Comparison of ENCODE assay signal across 1 cellular context in the genomic region with DNA sequence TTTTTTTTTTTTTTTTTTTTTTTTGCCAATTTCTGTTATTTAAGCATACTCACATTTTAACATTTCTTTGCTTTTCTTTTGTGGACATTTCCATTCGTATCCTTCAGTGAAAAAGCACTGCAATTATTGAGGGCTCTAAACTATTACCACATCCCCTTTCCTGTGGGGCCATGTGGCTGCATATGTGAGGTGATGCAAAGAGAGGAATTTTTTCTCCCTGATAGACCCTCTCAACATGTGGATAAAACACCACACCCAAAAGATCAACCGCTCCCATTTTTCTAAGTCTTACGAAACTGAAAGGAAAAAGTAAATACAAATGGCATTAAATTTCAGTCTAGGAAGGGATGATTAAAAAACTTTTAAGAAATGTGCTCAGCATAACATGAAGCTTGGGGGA.
TF ChIP-seq lines count a peak whose summit lies in the region.

No MANE protein-coding gene starts in this region.

TF ChIP-seq in IMR-90, 13 proteins besides CTCF, POLR2A, EP300 and RAD21:
- no peak for TF ChIP-seq CHD1 (IDR thresholded peaks at IDR 0.05; ENCODE audit: low read depth, low read length)
- TF ChIP-seq MAZ (IDR thresholded peaks at IDR 0.05; ENCODE audit: borderline replicate concordance, low read depth, low read length) = no peak
- no peak for TF ChIP-seq FOS (IDR thresholded peaks at IDR 0.05; ENCODE audit: low read depth, low read length)
- no peak for TF ChIP-seq CEBPB (IDR thresholded peaks at IDR 0.05; ENCODE audit: low read depth, low read length)
- TF ChIP-seq SMC3 (IDR thresholded peaks at IDR 0.05; ENCODE audit: low read depth, low read length) = no peak
- no peak for TF ChIP-seq MXI1 (IDR thresholded peaks at IDR 0.05; ENCODE audit: borderline replicate concordance, low read depth, low read length)
- TF ChIP-seq RFX5 (IDR thresholded peaks at IDR 0.05; ENCODE audit: low read depth, low read length) = no peak
- TF ChIP-seq RCOR1 (IDR thresholded peaks at IDR 0.05; ENCODE audit: insufficient replicate concordance, low read length) = no peak
- TF ChIP-seq BHLHE40 (IDR thresholded peaks at IDR 0.05; ENCODE audit: low read depth, low read length) = no peak
- no peak for TF ChIP-seq NFE2L2 (IDR thresholded peaks at IDR 0.05; ENCODE audit: low read depth, low read length)
- TF ChIP-seq, protein P1, sequence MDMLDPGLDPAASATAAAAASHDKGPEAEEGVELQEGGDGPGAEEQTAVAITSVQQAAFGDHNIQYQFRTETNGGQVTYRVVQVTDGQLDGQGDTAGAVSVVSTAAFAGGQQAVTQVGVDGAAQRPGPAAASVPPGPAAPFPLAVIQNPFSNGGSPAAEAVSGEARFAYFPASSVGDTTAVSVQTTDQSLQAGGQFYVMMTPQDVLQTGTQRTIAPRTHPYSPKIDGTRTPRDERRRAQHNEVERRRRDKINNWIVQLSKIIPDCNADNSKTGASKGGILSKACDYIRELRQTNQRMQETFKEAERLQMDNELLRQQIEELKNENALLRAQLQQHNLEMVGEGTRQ (IDR thresholded peaks at IDR 0.05; ENCODE audit: low read depth, low read length) = no peak
- TF ChIP-seq, protein P2, sequence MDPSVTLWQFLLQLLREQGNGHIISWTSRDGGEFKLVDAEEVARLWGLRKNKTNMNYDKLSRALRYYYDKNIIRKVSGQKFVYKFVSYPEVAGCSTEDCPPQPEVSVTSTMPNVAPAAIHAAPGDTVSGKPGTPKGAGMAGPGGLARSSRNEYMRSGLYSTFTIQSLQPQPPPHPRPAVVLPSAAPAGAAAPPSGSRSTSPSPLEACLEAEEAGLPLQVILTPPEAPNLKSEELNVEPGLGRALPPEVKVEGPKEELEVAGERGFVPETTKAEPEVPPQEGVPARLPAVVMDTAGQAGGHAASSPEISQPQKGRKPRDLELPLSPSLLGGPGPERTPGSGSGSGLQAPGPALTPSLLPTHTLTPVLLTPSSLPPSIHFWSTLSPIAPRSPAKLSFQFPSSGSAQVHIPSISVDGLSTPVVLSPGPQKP (IDR thresholded peaks at IDR 0.05; ENCODE audit: borderline replicate concordance, low read depth, low read length) = no peak
- TF ChIP-seq MAFK (IDR thresholded peaks at IDR 0.05; ENCODE audit: low read depth, low read length) = no peak
TF ChIP-seq in IMR-90: peak in this region for 0.
